In the genomic region with DNA sequence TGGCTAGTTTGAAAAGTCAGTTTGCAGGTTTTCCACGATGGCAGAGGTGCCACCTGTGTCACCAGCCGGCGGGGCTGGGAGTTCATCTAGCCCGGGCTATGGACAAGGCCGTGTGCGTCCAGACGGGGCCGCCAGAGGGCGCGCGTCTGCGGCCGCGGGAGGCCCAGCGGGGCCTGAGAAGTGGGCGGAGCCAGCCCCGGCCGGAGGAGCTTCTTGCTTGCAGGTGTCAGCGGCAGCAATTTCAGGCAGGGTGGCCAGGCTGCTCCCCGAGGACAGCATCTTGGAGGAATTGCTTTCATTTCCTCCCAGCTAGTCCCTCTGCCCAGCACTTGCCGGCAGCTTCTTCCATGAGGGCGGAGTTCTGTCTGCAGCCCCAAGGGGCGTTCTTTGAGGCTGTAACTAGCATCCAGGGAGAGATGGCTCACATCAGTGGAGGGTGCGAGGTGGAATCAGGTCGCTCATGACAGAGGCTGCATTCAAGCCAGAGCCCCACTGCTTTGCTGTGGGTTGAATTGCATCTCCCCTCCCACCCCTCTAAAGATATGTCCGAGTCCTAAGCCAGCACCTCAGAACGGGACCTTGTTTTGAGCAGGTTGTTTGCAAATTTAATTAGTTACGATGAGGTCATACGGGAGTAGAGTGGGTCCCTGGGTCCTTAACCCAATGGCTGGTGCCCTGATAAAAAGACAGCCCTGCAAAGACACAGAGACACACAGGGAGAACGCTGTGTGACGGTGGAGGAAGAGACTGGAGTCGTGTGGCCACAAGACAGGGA, we compare ENCODE assay signal across 8 cellular contexts.
DNase-seq lines count a peak whose midpoint lies in the region; ATAC-seq lines count a peak whose summit lies in the region.

No MANE protein-coding gene starts in this region.

- no peaks in the 10 kb centered on the region for H3K9me3 Mint-ChIP-seq in central memory CD8-positive, alpha-beta T cell

- ATAC-seq in GM18909 (IDR thresholded peaks at IDR 0.05; ENCODE audit: poor library complexity, unreplicated experiment) = peak; percentile 97
- ATAC-seq in HG03135 (IDR thresholded peaks at IDR 0.05; ENCODE audit: unreplicated experiment) = peak; percentile 94
- peak; percentile 66 for ATAC-seq in central memory CD8-positive, alpha-beta T cell (replicated peaks; ENCODE audit: extremely low read depth, poor library complexity, severe bottlenecking)
- peak; percentile 94 for ATAC-seq in left lobe of liver

- H3K27ac Mint-ChIP-seq in central memory CD8-positive, alpha-beta T cell (ENCODE audit: low read depth) = peak overlapping the region; percentile 35

- H3K27me3 Mint-ChIP-seq in central memory CD8-positive, alpha-beta T cell = peaks cover 11% of the 10 kb centered on the region

- peaks cover 10% of the 10 kb centered on the region for H3K36me3 Mint-ChIP-seq in central memory CD8-positive, alpha-beta T cell (ENCODE audit: insufficient read depth)

- peak overlapping the region; percentile 79 for H3K4me3 Mint-ChIP-seq in central memory CD8-positive, alpha-beta T cell

- peaks cover 14% of the 10 kb centered on the region for H3K4me1 Mint-ChIP-seq in central memory CD8-positive, alpha-beta T cell

- DNase-seq in AML-193 (lab: John Stamatoyannopoulos, UW) (peak; percentile 73 to 76), NCI-H226 (peak; percentile 29), left lobe of liver (ENCODE audit: low spot score) (peak; percentile 83)
- peak; percentile 88 for DNase-seq in activated CD4-positive, CD25-positive, alpha-beta regulatory T cell treated with anti-CD3 and anti-CD28 coated beads, Interleukin-2, amount 50 U/mL, for 72 hours
- DNase-seq in central memory CD8-positive, alpha-beta T cell (ENCODE audit: low spot score in 2 of 2) = peak; percentile 67 to 75
- DNase-seq in stimulated activated CD4-positive, alpha-beta T cell treated with anti-CD3 and anti-CD28 coated beads, Interleukin-2, amount 100 ng/mL, for 48 hours = peak; percentile 80 to 85

Comparison
In these comparisons a context has a peak if more than half of its experiments do, and no peak if none do; other contexts are left out.
1. Peak in every context shown above with its lines: DNase-seq and ATAC-seq.
2. DNase-seq: peak in every context shown above with its lines; median percentile 88 in activated CD4-positive, CD25-positive, alpha-beta regulatory T cell treated with anti-CD3 and anti-CD28 coated beads, Interleukin-2, amount 50 U/mL, for 72 hours; 83 in left lobe of liver; 82 in stimulated activated CD4-positive, alpha-beta T cell treated with anti-CD3 and anti-CD28 coated beads, Interleukin-2, amount 100 ng/mL, for 48 hours; 74 in AML-193; 71 in central memory CD8-positive, alpha-beta T cell; 29 in NCI-H226.